ENCODE assay signal across 9 cellular contexts in genomic region chr1:223525957-223526356, GRCh38.
"Had no signal": no experiment of that assay in that cellular context is flagged by ENCODE, and none has a peak within 500 bp of the region (broad histone marks: within the 10 kb centered on the region; RNA-seq: fewer than 3 reads in every experiment).

No MANE protein-coding gene starts in this region.

- H3K4me3 Mint-ChIP-seq: endodermal cell; neural crest cell; T-helper 2 cell treated with Interferon-gamma antibody and Interleukin-4, amounts not matched to agents 5 μg/mL and 100 μg/mL, for 36 hours had no signal

- H3K27ac Mint-ChIP-seq: endodermal cell; T-helper 2 cell treated with Interferon-gamma antibody and Interleukin-4, amounts not matched to agents 5 μg/mL and 100 μg/mL, for 36 hours had no signal

- DNase-seq: activated CD4-positive, alpha-beta T cell treated with anti-CD3 and anti-CD28 coated beads, Interleukin-2, amount 50 U/mL, for 48 hours; endodermal cell; hippocampal formation; kidney glomerular epithelial cell; ovary; stimulated activated CD4-positive, alpha-beta T cell treated with anti-CD3 and anti-CD28 coated beads, Interleukin-4, amount 100 ng/mL, for 4 hours; trophoblast cell had no signal

- H3K9me3 Mint-ChIP-seq: neural crest cell; T-helper 2 cell treated with Interferon-gamma antibody and Interleukin-4, amounts not matched to agents 5 μg/mL and 100 μg/mL, for 36 hours had no signal
